ENCODE assay signal across 1 cellular context in genomic region chr1:110152133-110152785, GRCh38.
TF ChIP-seq lines count a peak whose summit lies in the region.

No MANE protein-coding gene starts in this region.

TF ChIP-seq in HepG2, 621 proteins besides CTCF, POLR2A, EP300 and RAD21:
- TF ChIP-seq SALL2 (CRISPR knock-in tag; IDR thresholded peaks at IDR 0.05), result no peak
- no peak for TF ChIP-seq ZNF563 (CRISPR knock-in tag; IDR thresholded peaks at IDR 0.05)
- TF ChIP-seq KLF15 (CRISPR knock-in tag; IDR thresholded peaks at IDR 0.05; ENCODE audit: borderline replicate concordance), result no peak
